Comparison of ENCODE assay signal across 1 cellular context in the genomic region with DNA sequence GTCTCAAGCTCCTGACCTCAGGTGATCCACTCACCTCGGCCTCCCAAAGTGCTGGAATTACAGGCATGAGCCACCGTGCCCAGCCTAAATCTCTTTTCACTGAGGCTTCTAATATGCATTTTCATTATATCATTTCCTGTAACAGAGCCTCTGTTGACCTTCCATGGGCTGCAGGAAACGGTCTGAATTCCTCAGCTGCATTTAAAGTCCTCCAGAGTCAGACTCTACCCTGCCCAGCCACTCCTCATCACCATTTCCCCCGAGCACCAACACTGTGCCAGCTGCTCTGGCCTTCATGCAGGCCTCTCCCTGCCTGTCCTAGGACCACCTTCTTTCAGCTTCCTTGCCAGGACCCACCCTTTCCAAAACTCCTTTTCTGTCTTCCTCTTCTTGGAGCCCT.
TF ChIP-seq lines count a peak whose summit lies in the region.

No MANE protein-coding gene starts in this region.

TF ChIP-seq in GM23338, 12 proteins besides CTCF, POLR2A, EP300 and RAD21 (continued from another document):
- TF ChIP-seq, protein P1, sequence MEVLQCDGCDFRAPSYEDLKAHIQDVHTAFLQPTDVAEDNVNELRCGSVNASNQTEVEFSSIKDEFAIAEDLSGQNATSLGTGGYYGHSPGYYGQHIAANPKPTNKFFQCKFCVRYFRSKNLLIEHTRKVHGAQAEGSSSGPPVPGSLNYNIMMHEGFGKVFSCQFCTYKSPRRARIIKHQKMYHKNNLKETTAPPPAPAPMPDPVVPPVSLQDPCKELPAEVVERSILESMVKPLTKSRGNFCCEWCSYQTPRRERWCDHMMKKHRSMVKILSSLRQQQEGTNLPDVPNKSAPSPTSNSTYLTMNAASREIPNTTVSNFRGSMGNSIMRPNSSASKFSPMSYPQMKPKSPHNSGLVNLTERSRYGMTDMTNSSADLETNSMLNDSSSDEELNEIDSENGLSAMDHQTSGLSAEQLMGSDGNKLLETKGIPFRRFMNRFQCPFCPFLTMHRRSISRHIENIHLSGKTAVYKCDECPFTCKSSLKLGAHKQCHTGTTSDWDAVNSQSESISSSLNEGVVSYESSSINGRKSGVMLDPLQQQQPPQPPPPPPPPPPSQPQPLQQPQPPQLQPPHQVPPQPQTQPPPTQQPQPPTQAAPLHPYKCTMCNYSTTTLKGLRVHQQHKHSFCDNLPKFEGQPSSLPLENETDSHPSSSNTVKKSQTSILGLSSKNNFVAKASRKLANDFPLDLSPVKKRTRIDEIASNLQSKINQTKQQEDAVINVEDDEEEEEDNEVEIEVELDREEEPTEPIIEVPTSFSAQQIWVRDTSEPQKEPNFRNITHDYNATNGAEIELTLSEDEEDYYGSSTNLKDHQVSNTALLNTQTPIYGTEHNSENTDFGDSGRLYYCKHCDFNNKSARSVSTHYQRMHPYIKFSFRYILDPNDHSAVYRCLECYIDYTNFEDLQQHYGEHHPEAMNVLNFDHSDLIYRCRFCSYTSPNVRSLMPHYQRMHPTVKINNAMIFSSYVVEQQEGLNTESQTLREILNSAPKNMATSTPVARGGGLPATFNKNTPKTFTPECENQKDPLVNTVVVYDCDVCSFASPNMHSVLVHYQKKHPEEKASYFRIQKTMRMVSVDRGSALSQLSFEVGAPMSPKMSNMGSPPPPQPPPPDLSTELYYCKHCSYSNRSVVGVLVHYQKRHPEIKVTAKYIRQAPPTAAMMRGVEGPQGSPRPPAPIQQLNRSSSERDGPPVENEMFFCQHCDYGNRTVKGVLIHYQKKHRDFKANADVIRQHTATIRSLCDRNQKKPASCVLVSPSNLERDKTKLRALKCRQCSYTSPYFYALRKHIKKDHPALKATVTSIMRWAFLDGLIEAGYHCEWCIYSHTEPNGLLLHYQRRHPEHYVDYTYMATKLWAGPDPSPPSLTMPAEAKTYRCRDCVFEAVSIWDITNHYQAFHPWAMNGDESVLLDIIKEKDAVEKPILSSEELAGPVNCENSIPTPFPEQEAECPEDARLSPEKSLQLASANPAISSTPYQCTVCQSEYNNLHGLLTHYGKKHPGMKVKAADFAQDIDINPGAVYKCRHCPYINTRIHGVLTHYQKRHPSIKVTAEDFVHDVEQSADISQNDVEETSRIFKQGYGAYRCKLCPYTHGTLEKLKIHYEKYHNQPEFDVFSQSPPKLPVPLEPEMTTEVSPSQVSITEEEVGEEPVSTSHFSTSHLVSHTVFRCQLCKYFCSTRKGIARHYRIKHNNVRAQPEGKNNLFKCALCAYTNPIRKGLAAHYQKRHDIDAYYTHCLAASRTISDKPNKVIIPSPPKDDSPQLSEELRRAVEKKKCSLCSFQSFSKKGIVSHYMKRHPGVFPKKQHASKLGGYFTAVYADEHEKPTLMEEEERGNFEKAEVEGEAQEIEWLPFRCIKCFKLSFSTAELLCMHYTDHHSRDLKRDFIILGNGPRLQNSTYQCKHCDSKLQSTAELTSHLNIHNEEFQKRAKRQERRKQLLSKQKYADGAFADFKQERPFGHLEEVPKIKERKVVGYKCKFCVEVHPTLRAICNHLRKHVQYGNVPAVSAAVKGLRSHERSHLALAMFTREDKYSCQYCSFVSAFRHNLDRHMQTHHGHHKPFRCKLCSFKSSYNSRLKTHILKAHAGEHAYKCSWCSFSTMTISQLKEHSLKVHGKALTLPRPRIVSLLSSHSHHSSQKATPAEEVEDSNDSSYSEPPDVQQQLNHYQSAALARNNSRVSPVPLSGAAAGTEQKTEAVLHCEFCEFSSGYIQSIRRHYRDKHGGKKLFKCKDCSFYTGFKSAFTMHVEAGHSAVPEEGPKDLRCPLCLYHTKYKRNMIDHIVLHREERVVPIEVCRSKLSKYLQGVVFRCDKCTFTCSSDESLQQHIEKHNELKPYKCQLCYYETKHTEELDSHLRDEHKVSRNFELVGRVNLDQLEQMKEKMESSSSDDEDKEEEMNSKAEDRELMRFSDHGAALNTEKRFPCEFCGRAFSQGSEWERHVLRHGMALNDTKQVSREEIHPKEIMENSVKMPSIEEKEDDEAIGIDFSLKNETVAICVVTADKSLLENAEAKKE (CRISPR knock-in tag; IDR thresholded peaks at IDR 0.05): no peak
- TF ChIP-seq EZH2 (IDR thresholded peaks at IDR 0.05; ENCODE audit: low read depth, unreplicated experiment) (no peak), ZNF331 (CRISPR knock-in tag; IDR thresholded peaks at IDR 0.05; ENCODE audit: low read depth) (no peak), NANOG (IDR thresholded peaks at IDR 0.05; ENCODE audit: borderline replicate concordance) (no peak), ZNF114 (CRISPR knock-in tag; IDR thresholded peaks at IDR 0.05) (no peak)
- TF ChIP-seq, protein P2, sequence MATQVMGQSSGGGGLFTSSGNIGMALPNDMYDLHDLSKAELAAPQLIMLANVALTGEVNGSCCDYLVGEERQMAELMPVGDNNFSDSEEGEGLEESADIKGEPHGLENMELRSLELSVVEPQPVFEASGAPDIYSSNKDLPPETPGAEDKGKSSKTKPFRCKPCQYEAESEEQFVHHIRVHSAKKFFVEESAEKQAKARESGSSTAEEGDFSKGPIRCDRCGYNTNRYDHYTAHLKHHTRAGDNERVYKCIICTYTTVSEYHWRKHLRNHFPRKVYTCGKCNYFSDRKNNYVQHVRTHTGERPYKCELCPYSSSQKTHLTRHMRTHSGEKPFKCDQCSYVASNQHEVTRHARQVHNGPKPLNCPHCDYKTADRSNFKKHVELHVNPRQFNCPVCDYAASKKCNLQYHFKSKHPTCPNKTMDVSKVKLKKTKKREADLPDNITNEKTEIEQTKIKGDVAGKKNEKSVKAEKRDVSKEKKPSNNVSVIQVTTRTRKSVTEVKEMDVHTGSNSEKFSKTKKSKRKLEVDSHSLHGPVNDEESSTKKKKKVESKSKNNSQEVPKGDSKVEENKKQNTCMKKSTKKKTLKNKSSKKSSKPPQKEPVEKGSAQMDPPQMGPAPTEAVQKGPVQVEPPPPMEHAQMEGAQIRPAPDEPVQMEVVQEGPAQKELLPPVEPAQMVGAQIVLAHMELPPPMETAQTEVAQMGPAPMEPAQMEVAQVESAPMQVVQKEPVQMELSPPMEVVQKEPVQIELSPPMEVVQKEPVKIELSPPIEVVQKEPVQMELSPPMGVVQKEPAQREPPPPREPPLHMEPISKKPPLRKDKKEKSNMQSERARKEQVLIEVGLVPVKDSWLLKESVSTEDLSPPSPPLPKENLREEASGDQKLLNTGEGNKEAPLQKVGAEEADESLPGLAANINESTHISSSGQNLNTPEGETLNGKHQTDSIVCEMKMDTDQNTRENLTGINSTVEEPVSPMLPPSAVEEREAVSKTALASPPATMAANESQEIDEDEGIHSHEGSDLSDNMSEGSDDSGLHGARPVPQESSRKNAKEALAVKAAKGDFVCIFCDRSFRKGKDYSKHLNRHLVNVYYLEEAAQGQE (IDR thresholded peaks at IDR 0.05; ENCODE audit: unreplicated experiment): no peak
- TF ChIP-seq, protein P3, sequence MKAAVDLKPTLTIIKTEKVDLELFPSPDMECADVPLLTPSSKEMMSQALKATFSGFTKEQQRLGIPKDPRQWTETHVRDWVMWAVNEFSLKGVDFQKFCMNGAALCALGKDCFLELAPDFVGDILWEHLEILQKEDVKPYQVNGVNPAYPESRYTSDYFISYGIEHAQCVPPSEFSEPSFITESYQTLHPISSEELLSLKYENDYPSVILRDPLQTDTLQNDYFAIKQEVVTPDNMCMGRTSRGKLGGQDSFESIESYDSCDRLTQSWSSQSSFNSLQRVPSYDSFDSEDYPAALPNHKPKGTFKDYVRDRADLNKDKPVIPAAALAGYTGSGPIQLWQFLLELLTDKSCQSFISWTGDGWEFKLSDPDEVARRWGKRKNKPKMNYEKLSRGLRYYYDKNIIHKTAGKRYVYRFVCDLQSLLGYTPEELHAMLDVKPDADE (IDR thresholded peaks at IDR 0.05): no peak
